Comparison of ENCODE assay signal across 25 cellular contexts in genomic region chr2:222942556-222942955, GRCh38.
DNase-seq lines count a peak whose midpoint lies in the region; ATAC-seq, FAIRE-seq and TF ChIP-seq lines count a peak whose summit lies in the region.
"Had no signal": no experiment of that assay in that cellular context is flagged by ENCODE, and none has a peak within 500 bp of the region (broad histone marks: within the 10 kb centered on the region; RNA-seq: fewer than 3 reads in every experiment).

No MANE protein-coding gene starts in this region.

- H3K79me1 ChIP-seq in IMR-90 (ENCODE audit: low read depth in 1 of 2, low read length in 2 of 2) (peaks cover 7 to 23% of the 10 kb centered on the region in 2 experiments; a peak in 3 of 4 replicates), mesenchymal stem cell (replicated peaks; ENCODE audit: low read length, poor library complexity, severe bottlenecking) (peaks cover 3% of the 10 kb centered on the region)

- H2BK120ac ChIP-seq in IMR-90 (ENCODE audit: low read depth, low read length) (no peak overlapping the region), mesenchymal stem cell (ENCODE audit: low read depth, low read length) (no peak overlapping the region)

- no peak overlapping the region for H3K23ac ChIP-seq in IMR-90 (ENCODE audit: low read depth, low read length)
- no peak overlapping the region for H3K23ac ChIP-seq in mesenchymal stem cell (ENCODE audit: low read length in 2 of 2)

- H2AFZ ChIP-seq in IMR-90 (replicated peaks; ENCODE audit: low read length, poor library complexity): no peak overlapping the region
- H2AFZ ChIP-seq in mesenchymal stem cell (ENCODE audit: low read depth, low read length): no peak overlapping the region

- H3K14ac ChIP-seq in IMR-90 (replicated peaks; ENCODE audit: low read depth, low read length) (no peak overlapping the region), mesenchymal stem cell (ENCODE audit: low read length in 2 of 2) (no peak overlapping the region)

- H3K36me3 ChIP-seq in IMR-90 (ENCODE audit: control insufficient read depth, insufficient read depth, low read length) (peaks cover 6% of the 10 kb centered on the region; the same call in 1 of the 2 replicates), mesenchymal stem cell (ENCODE audit: control insufficient read depth in 1 of 2, insufficient read depth in 2 of 2, low read depth in 1 of 2, low read length in 2 of 2) (peaks cover 0 to 38% of the 10 kb centered on the region in 2 experiments)

- no peak overlapping the region for H3K56ac ChIP-seq in IMR-90 (ENCODE audit: extremely low read depth, insufficient read depth, low read length)

- no CpG with 5 or more reads among the region's 3 CpGs for WGBS in IMR-90 (ENCODE audit: extremely low coverage in 2 of 2, insufficient read length in 1 of 2), 2 experiments
- WGBS in mesenchymal stem cell: no CpG with 5 or more reads among the region's 3 CpGs

- intact Hi-C loops in IMR-90 (cut with micrococcal nuclease): loop anchor here (5.0 kb wide), 2 partner anchors 80 to 235 kb away; partner anchors contain the start of gene ACSL3

- no peak for FAIRE-seq in RCC 7860 (lab: Jason Lieb, UNC)
- FAIRE-seq: H1 had no signal

- H3K27me3 ChIP-seq in IMR-90 (ENCODE audit: control insufficient read depth, insufficient read depth, low read length): no peaks in the 10 kb centered on the region
- no peaks in the 10 kb centered on the region for H3K27me3 ChIP-seq in mesenchymal stem cell (ENCODE audit: control insufficient read depth in 1 of 2, insufficient read depth in 1 of 2, low read length in 2 of 2)
- H3K27me3 ChIP-seq: BE2C, Peyer's patch, SJCRH30 had no signal

- CTCF ChIA-PET in IMR-90 (lab: Yijun Ruan, JAX): interaction anchor here (0.6 to 2.4 kb wide), 2 partner anchors 9 to 17 kb away, joined by 3 to 7 read pairs; no protein-coding TSS in a partner anchor
- CTCF ChIA-PET in RWPE1 (lab: Yijun Ruan, JAX): no interaction called here

- DNase-seq in IMR-90 (no peak), RCC 7860 (ENCODE audit: low spot score) (peak; percentile 63), mesenchymal stem cell (no peak), RWPE1 (ENCODE audit: low spot score) (no peak), SKM-1 treated with dmso at 0.1 percent for 144 hours (lab: John Stamatoyannopoulos, UW; ENCODE audit: unreplicated experiment) (no peak), NK-92 (lab: John Stamatoyannopoulos, UW; ENCODE audit: unreplicated experiment) (no peak)
- DNase-seq: BE2C; HCEC 1CT; Karpas-422; NCI-H1092 treated with DMSO at 0.1 percent for 48 hours; NCI-H1436; NCI-H187; NCI-H2081 treated with DMSO at 0.1 percent for 48 hours; NCI-H2171; NCI-H345; NCI-H510A treated with DMSO at 0.1 percent for 48 hours; NCI-H748 treated with DMSO at 0.1 percent for 48 hours; NK-92 treated with Interleukin-12 subunit alpha and Interleukin-12 subunit beta, amount 100 ng/mL, for 24 hours; Peyer's patch; SJCRH30 had no signal

- H3K4ac ChIP-seq in IMR-90 (ENCODE audit: low read depth, low read length) (no peak overlapping the region), mesenchymal stem cell (ENCODE audit: low read depth in 1 of 2, low read length in 2 of 2) (no peak overlapping the region)

- H4K8ac ChIP-seq in IMR-90 (ENCODE audit: low read depth in 2 of 2, low read length in 2 of 2) (no peak overlapping the region), mesenchymal stem cell (ENCODE audit: low read length) (no peak overlapping the region)

- peak overlapping the region; percentile 68; the same call in 1 of the 2 replicates for H3K18ac ChIP-seq in IMR-90 (ENCODE audit: low read depth, low read length)
- H3K18ac ChIP-seq in mesenchymal stem cell (ENCODE audit: low read depth in 1 of 2, low read length in 2 of 2): no peak overlapping the region

- H3K9me1 ChIP-seq in IMR-90 (ENCODE audit: insufficient read depth, low read length): no peaks in the 10 kb centered on the region

- peaks cover 7% of the 10 kb centered on the region for H4K20me1 ChIP-seq in IMR-90 (ENCODE audit: insufficient read depth, low read length)

- H2AK9ac ChIP-seq in IMR-90 (replicated peaks; ENCODE audit: low read depth, low read length, poor library complexity): no peak overlapping the region

- H3K4me3 Mint-ChIP-seq in stimulated activated memory B cell treated with anti-CD40 and anti-IgM and Interleukin-4, amounts not matched to agents 10 μg/mL and 1 μg/mL and 100 μg/mL, for 72 hours: no peak overlapping the region
- H3K4me3 Mint-ChIP-seq: CD14-positive monocyte had no signal

- POLR2A ChIA-PET in IMR-90 (lab: Charles Lee; ENCODE audit: unreplicated experiment) (no interaction called here), RWPE1 (lab: Yijun Ruan, JAX; ENCODE audit: low non-redundant PET) (no interaction called here)

- dilution Hi-C loops in IMR-90 (cut with HindIII; ENCODE audit: low sequenced_read_pairs, unreplicated experiment): no loop called here

- no peaks in the 10 kb centered on the region for H3K4me1 Mint-ChIP-seq in stimulated activated memory B cell treated with anti-CD40 and anti-IgM and Interleukin-4, amounts not matched to agents 10 μg/mL and 1 μg/mL and 100 μg/mL, for 72 hours
- H3K4me1 Mint-ChIP-seq: CD14-positive monocyte had no signal

- ATAC-seq in IMR-90 (ENCODE audit: low read depth): no peak
- no peak for ATAC-seq in stimulated activated memory B cell treated with anti-CD40 and anti-IgM and Interleukin-4, amounts not matched to agents 10 μg/mL and 1 μg/mL and 100 μg/mL, for 72 hours
- ATAC-seq: Right ventricle myocardium inferior, SK-N-SH treated with all-trans-retinoic acid at 6 μM for 48 hours had no signal

- peaks cover 3% of the 10 kb centered on the region for H3K9me3 Mint-ChIP-seq in stimulated activated memory B cell treated with anti-CD40 and anti-IgM and Interleukin-4, amounts not matched to agents 10 μg/mL and 1 μg/mL and 100 μg/mL, for 72 hours

- H3K4me2 ChIP-seq in IMR-90 (ENCODE audit: low read depth, low read length) (no peak overlapping the region), mesenchymal stem cell (ENCODE audit: low read length, poor library complexity, severe bottlenecking) (no peak overlapping the region)

- H4K91ac ChIP-seq in IMR-90 (ENCODE audit: insufficient read depth, low read depth, low read length) (no peak overlapping the region), mesenchymal stem cell (ENCODE audit: low read length) (no peak overlapping the region)

- no peaks in the 10 kb centered on the region for H3K27me3 Mint-ChIP-seq in stimulated activated memory B cell treated with anti-CD40 and anti-IgM and Interleukin-4, amounts not matched to agents 10 μg/mL and 1 μg/mL and 100 μg/mL, for 72 hours

- H3K27ac ChIP-seq in IMR-90 (ENCODE audit: insufficient read depth, low read length): peak overlapping the region; percentile 61; the same call in 1 of the 2 replicates
- H3K27ac ChIP-seq in mesenchymal stem cell (ENCODE audit: low read length, poor library complexity, severe bottlenecking): peak overlapping the region; percentile 64
- no peak overlapping the region for H3K27ac ChIP-seq in RWPE1
- H3K27ac ChIP-seq: Peyer's patch, SJCRH30 had no signal

- H4K5ac ChIP-seq in IMR-90 (ENCODE audit: low read depth, low read length): peak overlapping the region; percentile 45; the same call in 1 of the 2 replicates

- H2BK12ac ChIP-seq in mesenchymal stem cell (ENCODE audit: low read length in 2 of 2): no peak overlapping the region

- no peak for TF ChIP-seq RAD21 in IMR-90 (IDR thresholded peaks at IDR 0.05; ENCODE audit: low read length)

- H2BK20ac ChIP-seq in IMR-90 (ENCODE audit: low read depth, low read length): no peak overlapping the region

- H2AK5ac ChIP-seq in IMR-90 (ENCODE audit: low read depth, low read length) (no peak overlapping the region), mesenchymal stem cell (ENCODE audit: low read length, severe bottlenecking) (no peak overlapping the region)

- H3K4me1 ChIP-seq in IMR-90 (ENCODE audit: control insufficient read depth, insufficient read depth, low read length) (peaks cover 13% of the 10 kb centered on the region), mesenchymal stem cell (ENCODE audit: control insufficient read depth, insufficient read depth, low read depth, low read length) (peaks cover 6% of the 10 kb centered on the region)

- TF ChIP-seq POLR2A in IMR-90 (IDR thresholded peaks at IDR 0.05; ENCODE audit: low read depth, low read length): no peak

- H2BK5ac ChIP-seq in IMR-90 (ENCODE audit: low read depth, low read length, poor library complexity, severe bottlenecking): peak overlapping the region; percentile 60
- H2BK5ac ChIP-seq in mesenchymal stem cell (ENCODE audit: low read depth, low read length, poor library complexity, severe bottlenecking): no peak overlapping the region

- H3K9ac ChIP-seq in IMR-90 (ENCODE audit: low read depth, low read length): no peak overlapping the region; the same call in 1 of the 2 replicates
- no peak overlapping the region for H3K9ac ChIP-seq in mesenchymal stem cell (ENCODE audit: low read length)

- peaks cover 24% of the 10 kb centered on the region for H3K36me3 Mint-ChIP-seq in stimulated activated memory B cell treated with anti-CD40 and anti-IgM and Interleukin-4, amounts not matched to agents 10 μg/mL and 1 μg/mL and 100 μg/mL, for 72 hours

- no peak overlapping the region for H3K4me3 ChIP-seq in IMR-90 (ENCODE audit: insufficient read depth, low read depth, low read length)
- no peak overlapping the region for H3K4me3 ChIP-seq in mesenchymal stem cell (ENCODE audit: insufficient read depth in 1 of 2, low read depth in 1 of 2, low read length in 2 of 2)
- H3K4me3 ChIP-seq: Peyer's patch, SJCRH30 had no signal

- TF ChIP-seq CTCF in IMR-90 (conservative IDR thresholded peaks at IDR 0.05; ENCODE audit: low read depth, low read length) (no peak), RWPE1 (conservative IDR thresholded peaks at IDR 0.05; ENCODE audit: low read depth) (no peak)

- BruUV-seq in IMR-90 (replicated peaks; lab: Mats Ljungman, UMichigan): no TSS peak

- 0 out of 3 replicates have a peak overlapping the region, but pooled peaks have one; percentile 0 for H2BK15ac ChIP-seq in IMR-90 (ENCODE audit: low read depth, low read length)
- H2BK15ac ChIP-seq in mesenchymal stem cell (ENCODE audit: low read depth, poor library complexity, severe bottlenecking): no peak overlapping the region

- H3K27ac Mint-ChIP-seq in stimulated activated memory B cell treated with anti-CD40 and anti-IgM and Interleukin-4, amounts not matched to agents 10 μg/mL and 1 μg/mL and 100 μg/mL, for 72 hours: peak overlapping the region; percentile 50
- H3K27ac Mint-ChIP-seq: CD14-positive monocyte had no signal

- in situ Hi-C loops in IMR-90 (cut with MboI; ENCODE audit: low sequenced_read_pairs): no loop called here

- H3K9me3 ChIP-seq in IMR-90 (ENCODE audit: control insufficient read depth, insufficient read depth, low read length): no peaks in the 10 kb centered on the region
- peaks cover 11% of the 10 kb centered on the region for H3K9me3 ChIP-seq in mesenchymal stem cell (ENCODE audit: control insufficient read depth, low read length)
- H3K9me3 ChIP-seq: BE2C, Peyer's patch, SJCRH30 had no signal

TF ChIP-seq in IMR-90, 13 proteins besides CTCF, POLR2A, EP300 and RAD21 (continues in another document):
- TF ChIP-seq NFE2L2 (IDR thresholded peaks at IDR 0.05; ENCODE audit: low read depth, low read length): no peak
